Comparison of ENCODE assay signal across 8 cellular contexts in genomic region chr10:33010132-33011037, GRCh38. TPM values are rescaled to one million over a fixed set of nuclear protein-coding genes. Genes with fewer than 3 reads are reported as not detected.
DNase-seq lines count a peak whose midpoint lies in the region; ATAC-seq and TF ChIP-seq lines count a peak whose summit lies in the region.

No MANE protein-coding gene starts in this region.

- no peaks in the 10 kb centered on the region for H3K36me3 Mint-ChIP-seq in activated naive CD8-positive, alpha-beta T cell treated with anti-CD3 and anti-CD28 coated beads, Interleukin-2, amount 50 U/mL, for 24 hours (ENCODE audit: low read depth)

- TF ChIP-seq CTCF in left lung (IDR thresholded peaks at IDR 0.05) = peak; percentile 12 to 28

- H3K4me1 Mint-ChIP-seq in activated naive CD8-positive, alpha-beta T cell treated with anti-CD3 and anti-CD28 coated beads, Interleukin-2, amount 50 U/mL, for 24 hours = peaks cover 33% of the 10 kb centered on the region

- no peak overlapping the region for H3K4me3 Mint-ChIP-seq in activated naive CD8-positive, alpha-beta T cell treated with anti-CD3 and anti-CD28 coated beads, Interleukin-2, amount 50 U/mL, for 24 hours

- peak; percentile 17 for ATAC-seq in activated naive CD8-positive, alpha-beta T cell treated with anti-CD3 and anti-CD28 coated beads, Interleukin-2, amount 50 U/mL, for 24 hours
- ATAC-seq in left lung (peak; percentile 52), HG03439 (IDR thresholded peaks at IDR 0.05; ENCODE audit: unreplicated experiment) (no peak)

- H3K4me3 ChIP-seq in left lung = no peak overlapping the region

- no peaks in the 10 kb centered on the region for H3K9me3 ChIP-seq in left lung

- H3K27ac Mint-ChIP-seq in activated naive CD8-positive, alpha-beta T cell treated with anti-CD3 and anti-CD28 coated beads, Interleukin-2, amount 50 U/mL, for 24 hours = no peak overlapping the region

- H3K27me3 Mint-ChIP-seq in activated naive CD8-positive, alpha-beta T cell treated with anti-CD3 and anti-CD28 coated beads, Interleukin-2, amount 50 U/mL, for 24 hours = peaks cover 5% of the 10 kb centered on the region

- no peak overlapping the region for H3K27ac ChIP-seq in left lung

- intact Hi-C loops in left lung (cut with DNase I) = no loop called here

- peaks cover 0 to 29% of the 10 kb centered on the region in 2 donors for H3K4me1 ChIP-seq in left lung

- DNase-seq in DMS 273 (lab: John Stamatoyannopoulos, UW; ENCODE audit: unreplicated experiment) (peak; percentile 64), Kasumi-1 (lab: John Stamatoyannopoulos, UW) (peak; percentile 66 to 77), left lung (no peak), amygdala (lab: John Stamatoyannopoulos, UW) (no peak), HuH-7.5 (ENCODE audit: low spot score) (no peak)
- DNase-seq in activated naive CD8-positive, alpha-beta T cell treated with anti-CD3 and anti-CD28 coated beads, Interleukin-2, amount 50 U/mL, for 24 hours = no peak
- DNase-seq in effector CD8-positive, alpha-beta T cell (lab: John Stamatoyannopoulos, UW) = no peak

- H3K27me3 ChIP-seq in left lung = no peaks in the 10 kb centered on the region

- H3K9me3 Mint-ChIP-seq in activated naive CD8-positive, alpha-beta T cell treated with anti-CD3 and anti-CD28 coated beads, Interleukin-2, amount 50 U/mL, for 24 hours = no peaks in the 10 kb centered on the region

- H3K36me3 ChIP-seq in left lung = no peaks in the 10 kb centered on the region

RNA-seq across cellular contexts. Expression of gene ITGB1, which starts 52.4 kb away (rescaled TPM):
- total RNA-seq in left lung = 100 to 1,000 TPM; 498 to 642 TPM

Comparison
In these comparisons a context has a peak if more than half of its experiments do, and no peak if none do; other contexts are left out.
1. DNase-seq: peak in DMS 273 (single experiment) and Kasumi-1 (2 of 2); none in activated naive CD8-positive, alpha-beta T cell treated with anti-CD3 and anti-CD28 coated beads, Interleukin-2, amount 50 U/mL, for 24 hours (single experiment), left lung (0 of 2), effector CD8-positive, alpha-beta T cell (single experiment), amygdala (0 of 56) and HuH-7.5 (single experiment).